10 cellular contexts compared by ENCODE assay signal in the genomic region with DNA sequence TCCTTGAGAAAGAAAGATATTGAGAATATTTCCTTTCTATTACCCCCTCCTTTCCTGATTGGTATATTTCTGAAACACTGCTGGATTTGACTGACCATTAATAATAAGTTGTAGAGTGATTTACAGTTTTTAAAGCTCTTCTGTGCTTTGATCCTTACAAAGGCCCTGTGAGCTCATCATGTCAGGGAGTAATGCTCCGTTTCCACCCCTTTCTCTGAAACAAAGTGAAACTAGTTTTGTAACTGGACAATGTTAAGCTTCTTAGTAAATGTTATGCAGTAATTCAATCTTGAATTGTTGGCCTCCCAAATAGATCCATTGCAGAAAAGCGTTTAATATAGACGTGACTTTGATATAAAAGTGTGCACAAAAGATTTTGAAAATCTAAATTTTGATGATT.
DNase-seq lines count a peak whose midpoint lies in the region; ATAC-seq and TF ChIP-seq lines count a peak whose summit lies in the region.
"Had no signal": no experiment of that assay in that cellular context is flagged by ENCODE, and none has a peak within 500 bp of the region (broad histone marks: within the 10 kb centered on the region; RNA-seq: fewer than 3 reads in every experiment).

No MANE protein-coding gene starts in this region.

- intact Hi-C loops in PC-3 (cut with micrococcal nuclease), result no loop called here

- H3K9me2 ChIP-seq in PC-3 (replicated peaks; ENCODE audit: low read length), result no peaks in the 10 kb centered on the region

- H3K4me3 ChIP-seq in PC-3 (ENCODE audit: low read length), result peak overlapping the region; percentile 56
- H3K4me3 ChIP-seq in fibroblast of the aortic adventitia (ENCODE audit: low read depth, low read length), result peak overlapping the region; percentile 20
- peak overlapping the region; percentile 37 to 48 (median 42) for H3K4me3 ChIP-seq in skeletal muscle tissue (ENCODE audit: low read length in 3 of 3)

- peak; percentile 8 for DNase-seq in NCI-H2227 treated with DMSO at 0.1 percent for 48 hours (lab: John Stamatoyannopoulos, UW)
- no peak for DNase-seq in NCI-H2227 (lab: John Stamatoyannopoulos, UW; ENCODE audit: unreplicated experiment)
- DNase-seq in PC-3, result peak; percentile 13
- DNase-seq in fibroblast of the aortic adventitia (ENCODE audit: low read depth), result peak; percentile 15
- DNase-seq in cerebellum (ENCODE audit: low spot score), result no peak
- DNase-seq: activated CD4-positive, alpha-beta T cell treated with anti-CD3 and anti-CD28 coated beads, Interleukin-2, amount 50 U/mL, for 48 hours; NCI-H1417 treated with DMSO at 0.1 percent for 48 hours had no signal

- TF ChIP-seq CTCF in PC-3 (conservative IDR thresholded peaks at IDR 0.05; ENCODE audit: low read depth, low read length), result no peak
- TF ChIP-seq CTCF in fibroblast of the aortic adventitia (IDR thresholded peaks at IDR 0.05; ENCODE audit: insufficient read depth, low read length), result no peak

- H3K9me3 ChIP-seq in PC-3 (ENCODE audit: low read length) (no peaks in the 10 kb centered on the region), skeletal muscle tissue (ENCODE audit: control insufficient read depth in 3 of 3, low read length in 3 of 3) (no peaks in the 10 kb centered on the region)

- ATAC-seq in PC-3 (peak; percentile 61), HG02763 (IDR thresholded peaks at IDR 0.05; ENCODE audit: unreplicated experiment) (no peak), HG03175 (IDR thresholded peaks at IDR 0.05; ENCODE audit: unreplicated experiment) (no peak)

- no TSS peak for BruUV-seq in PC-3 (replicated peaks; lab: Mats Ljungman, UMichigan)

- no peak overlapping the region for H3K9ac ChIP-seq in PC-3 (ENCODE audit: low read length)
- H3K9ac ChIP-seq in skeletal muscle tissue (ENCODE audit: low read depth in 1 of 3, low read length in 3 of 3), result no peak overlapping the region

- H3K36me3 ChIP-seq in PC-3 (ENCODE audit: low read depth, low read length), result no peaks in the 10 kb centered on the region
- H3K36me3 ChIP-seq in skeletal muscle tissue (ENCODE audit: control insufficient read depth in 3 of 3, insufficient read depth in 3 of 3, low read length in 3 of 3), result no peaks in the 10 kb centered on the region

- H3K27ac ChIP-seq in PC-3 (ENCODE audit: low read length) (no peak overlapping the region), skeletal muscle tissue (ENCODE audit: low read depth, low read length) (no peak overlapping the region)

- H4K20me1 ChIP-seq in PC-3 (ENCODE audit: low read length), result no peaks in the 10 kb centered on the region

- H3K4me2 ChIP-seq in PC-3 (ENCODE audit: low read length), result peak overlapping the region; percentile 75

- POLR2A ChIA-PET in PC-3 (lab: Charles Lee; ENCODE audit: unreplicated experiment), result no interaction called here

- H3F3A ChIP-seq in PC-3 (ENCODE audit: low read length, unreplicated experiment), result no peaks in the 10 kb centered on the region

- no peaks in the 10 kb centered on the region for H3K79me2 ChIP-seq in PC-3 (ENCODE audit: low read length)

- H3K27me3 ChIP-seq in PC-3 (ENCODE audit: low read length), result no peaks in the 10 kb centered on the region
- H3K27me3 ChIP-seq in skeletal muscle tissue (ENCODE audit: control insufficient read depth in 3 of 3, insufficient read depth in 3 of 3, low read length in 3 of 3), result no peaks in the 10 kb centered on the region

- H2AFZ ChIP-seq in PC-3 (ENCODE audit: low read length), result peak overlapping the region; percentile 77

- CTCF ChIA-PET in PC-3 (lab: Charles Lee), result no interaction called here

- H3K4me1 ChIP-seq in PC-3 (ENCODE audit: insufficient read depth, low read length) (no peaks in the 10 kb centered on the region), skeletal muscle tissue (ENCODE audit: control insufficient read depth in 3 of 3, insufficient read depth in 3 of 3, low read length in 3 of 3) (peaks cover 0 to 4% (median 0%) of the 10 kb centered on the region in 3 donors)

Comparison
In these comparisons a context has a peak if more than half of its experiments do, and no peak if none do; other contexts are left out.
1. DNase-seq: peak in NCI-H2227 treated with DMSO at 0.1 percent for 48 hours (single experiment), PC-3 (single experiment) and fibroblast of the aortic adventitia (single experiment); none in NCI-H2227 (single experiment) and cerebellum (single experiment).
2. Peak in every context shown above with its lines, with median percentiles within 50 percentile points of each other: H3K4me3 ChIP-seq.